In the genomic region with DNA sequence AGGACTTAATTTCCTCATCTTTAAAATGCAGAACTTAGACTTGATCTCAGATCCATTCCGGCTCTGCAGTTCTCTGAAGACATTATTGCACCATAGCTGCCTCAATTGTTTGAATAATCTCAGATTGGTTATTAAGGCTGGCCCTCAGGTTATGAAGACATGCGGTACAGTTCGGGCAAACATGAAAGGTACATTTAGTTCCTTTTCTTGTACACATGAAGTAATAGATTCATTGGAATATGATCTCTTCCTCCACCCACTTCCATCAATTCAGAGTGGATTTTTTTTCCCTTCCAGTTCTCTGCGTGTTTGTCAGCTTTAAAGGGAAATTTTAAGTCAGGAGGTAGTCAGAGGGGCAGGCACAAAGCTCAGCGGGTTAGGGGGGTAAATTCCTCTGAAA, we compare ENCODE assay signal across 23 cellular contexts. TPM values are rescaled to one million over a fixed set of nuclear protein-coding genes. Genes with fewer than 3 reads are reported as not detected.
A peak's percentile ranks its signal among the peaks of the same experiment; 100 is the strongest.
DNase-seq lines count a peak whose midpoint lies in the region; ATAC-seq and TF ChIP-seq lines count a peak whose summit lies in the region.
"Had no signal": no experiment of that assay in that cellular context is flagged by ENCODE, and none has a peak within 500 bp of the region (broad histone marks: within the 10 kb centered on the region; RNA-seq: fewer than 3 reads in every experiment).

No MANE protein-coding gene starts in this region.

- peak overlapping the region; percentile 33 for H3K27ac ChIP-seq in RWPE2 (ENCODE audit: poor library complexity, severe bottlenecking)
- peak overlapping the region; percentile 52 to 79 (median 68) for H3K27ac ChIP-seq in gastrocnemius medialis
- H3K27ac ChIP-seq: BLaER1 treated with 17β-estradiol and CSF1 and Interleukin-3, amounts not matched to agents 10 nM and 100 nM; hepatocyte had no signal

- intact Hi-C loops in gastrocnemius medialis (cut with DNase I; ENCODE audit: low total_unique reads) = loop anchor here (2.0 kb wide), 2 partner anchors 45 to 133 kb away; partner anchors contain the start of genes BNIP1 and CREBRF

- TF ChIP-seq POLR2A in gastrocnemius medialis (IDR thresholded peaks at IDR 0.05) = no peak

- H3K4me3 ChIP-seq in RWPE2 (ENCODE audit: severe bottlenecking) (no peak overlapping the region), gastrocnemius medialis (no peak overlapping the region)
- H3K4me3 ChIP-seq: BLaER1 treated with 17β-estradiol and CSF1 and Interleukin-3, amounts not matched to agents 10 nM and 100 nM; hepatocyte; spleen; transverse colon had no signal

- H3K4me1 ChIP-seq in RWPE2 (ENCODE audit: insufficient read depth, poor library complexity, severe bottlenecking) (peaks cover 23% of the 10 kb centered on the region), gastrocnemius medialis (peaks cover 38 to 50% of the 10 kb centered on the region in 2 donors)

- ATAC-seq in RWPE2 (ENCODE audit: low read depth) (peak; percentile 57), gastrocnemius medialis (peak; percentile 76 to 82)
- ATAC-seq: PC-3 had no signal

- H3K36me3 ChIP-seq in RWPE2 (ENCODE audit: low read depth) (no peaks in the 10 kb centered on the region), gastrocnemius medialis (no peaks in the 10 kb centered on the region)
- H3K36me3 ChIP-seq: transverse colon had no signal

- DNase-seq in SIG-M5 treated with dmso at 0.1 percent for 504 hours (lab: John Stamatoyannopoulos, UW; ENCODE audit: unreplicated experiment) = peak; percentile 27
- DNase-seq in SIG-M5 (lab: John Stamatoyannopoulos, UW) = no peak
- DNase-seq in RWPE2 (ENCODE audit: low spot score) = no peak
- peak; percentile 38 for DNase-seq in iris pigment epithelial cell (ENCODE audit: low read depth)
- DNase-seq in gastrocnemius medialis = no peak
- DNase-seq in D341Med (ENCODE audit: low spot score) = no peak
- no peak for DNase-seq in midbrain (lab: John Stamatoyannopoulos, UW)
- no peak for DNase-seq in activated gamma-delta T cell treated with Interleukin-2 at 50 U/mL for 16 hours
- DNase-seq: activated CD4-positive, alpha-beta T cell treated with anti-CD3 and anti-CD28 coated beads, Interleukin-2, amount 10 ng/mL, durations not matched to agents 7 days and 5 days; activated T-cell treated with anti-CD3 and anti-CD28 coated beads, Interleukin-2, amount 50 U/mL, for 48 hours; central memory CD4-positive, alpha-beta T cell; DMS79 treated with DMSO at 0.1 percent for 48 hours; effector memory CD4-positive, alpha-beta T cell; KG1; NCI-H1105 treated with DMSO at 0.1 percent for 48 hours; NCI-H2171; PC-3; posterior cingulate gyrus; SK-N-SH; spleen; transverse colon had no signal

- H3K27me3 ChIP-seq in RWPE2 (ENCODE audit: insufficient read depth, poor library complexity, severe bottlenecking) (no peaks in the 10 kb centered on the region), gastrocnemius medialis (no peaks in the 10 kb centered on the region)
- H3K27me3 ChIP-seq: BLaER1 treated with 17β-estradiol and CSF1 and Interleukin-3, amounts not matched to agents 10 nM and 100 nM; hepatocyte; spleen; transverse colon had no signal

- in situ Hi-C loops in gastrocnemius medialis (cut with MboI; ENCODE audit: low sequenced_read_pairs in 4 of 4) = no loop called here

- TF ChIP-seq CTCF in RWPE2 (IDR thresholded peaks at IDR 0.05; ENCODE audit: poor library complexity, severe bottlenecking) = no peak
- no peak for TF ChIP-seq CTCF in gastrocnemius medialis (IDR thresholded peaks at IDR 0.05 in 4 of 5, conservative IDR thresholded peaks at IDR 0.05 in 1 of 5)

- H3K9me3 ChIP-seq in RWPE2 (ENCODE audit: severe bottlenecking) (no peaks in the 10 kb centered on the region), gastrocnemius medialis (no peaks in the 10 kb centered on the region)
- H3K9me3 ChIP-seq: BLaER1 treated with 17β-estradiol and CSF1 and Interleukin-3, amounts not matched to agents 10 nM and 100 nM; SK-N-SH; spleen; transverse colon had no signal

RNA-seq across cellular contexts. Expression of gene ATP6V0E1, which starts 28.0 kb away (rescaled TPM):
- 100 to 1,000 TPM; 101 to 183 (median 164) TPM for total RNA-seq in gastrocnemius medialis

RNA-seq across cellular contexts. Expression of gene CREBRF, which starts 44.5 kb away (rescaled TPM):
- total RNA-seq in gastrocnemius medialis = 10 to 100 TPM; 20.3 to 35.0 (median 25.5) TPM

RNA-seq across cellular contexts. Expression of gene RPL26L1, which starts 52.4 kb away (rescaled TPM):
- 10 to 100 TPM; 24.8 to 50.4 (median 41.5) TPM for total RNA-seq in gastrocnemius medialis

Comparison
In these comparisons a context has a peak if more than half of its experiments do, and no peak if none do; other contexts are left out.
1. DNase-seq: peak in SIG-M5 treated with dmso at 0.1 percent for 504 hours (single experiment) and iris pigment epithelial cell (single experiment); none in SIG-M5 (single experiment), RWPE2 (single experiment), gastrocnemius medialis (0 of 2), D341Med (single experiment), midbrain (single experiment) and activated gamma-delta T cell treated with Interleukin-2 at 50 U/mL for 16 hours (single experiment).